Comparison of ENCODE assay signal across 15 cellular contexts in the genomic region with DNA sequence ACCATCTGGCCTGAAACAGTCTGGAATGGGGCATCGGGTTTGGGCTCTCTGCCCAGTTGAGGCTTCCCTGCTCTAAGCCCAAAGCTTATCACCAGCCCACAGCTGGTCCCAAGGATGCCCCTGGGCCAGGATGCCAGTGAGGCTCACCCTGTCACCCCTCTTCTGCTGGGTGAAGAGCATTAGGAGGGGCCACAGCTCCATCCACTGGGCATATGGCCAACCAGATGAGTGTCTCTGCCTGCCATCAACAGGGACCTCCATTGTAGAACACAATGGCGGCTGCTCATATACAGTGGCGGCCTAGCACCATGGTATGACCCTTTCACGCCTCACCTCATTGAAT.
"Had no signal": no experiment of that assay in that cellular context is flagged by ENCODE, and none has a peak within 500 bp of the region (broad histone marks: within the 10 kb centered on the region; RNA-seq: fewer than 3 reads in every experiment).

No MANE protein-coding gene starts in this region.

- DNase-seq: activated CD4-positive, alpha-beta T cell treated with anti-CD3 and anti-CD28 coated beads for 1 hour; activated naive CD4-positive, alpha-beta T cell; activated naive CD8-positive, alpha-beta T cell treated with anti-CD3 and anti-CD28 coated beads, Interleukin-2, amount 50 U/mL, for 24 hours; activated T-cell treated with anti-CD3 and anti-CD28 coated beads, Interleukin-2, amount 50 U/mL, for 48 hours; colonic mucosa; effector CD8-positive, alpha-beta T cell; foreskin melanocyte; heart right ventricle; nephron progenitor cell; small intestine; transverse colon had no signal

- H3K27ac ChIP-seq: cardiac muscle cell, colonic mucosa had no signal

- H3K4me3 ChIP-seq: cardiac muscle cell, colonic mucosa, left lung, ovary, transverse colon had no signal

- ATAC-seq: activated naive CD8-positive, alpha-beta T cell treated with anti-CD3 and anti-CD28 coated beads, Interleukin-2, amount 50 U/mL, for 24 hours; heart right ventricle; left lung; stimulated activated memory B cell treated with anti-CD40 and anti-IgM and Interleukin-4, amounts not matched to agents 10 μg/mL and 1 μg/mL and 100 μg/mL, for 72 hours had no signal

- H3K27me3 ChIP-seq: ovary had no signal
